In the genomic region with DNA sequence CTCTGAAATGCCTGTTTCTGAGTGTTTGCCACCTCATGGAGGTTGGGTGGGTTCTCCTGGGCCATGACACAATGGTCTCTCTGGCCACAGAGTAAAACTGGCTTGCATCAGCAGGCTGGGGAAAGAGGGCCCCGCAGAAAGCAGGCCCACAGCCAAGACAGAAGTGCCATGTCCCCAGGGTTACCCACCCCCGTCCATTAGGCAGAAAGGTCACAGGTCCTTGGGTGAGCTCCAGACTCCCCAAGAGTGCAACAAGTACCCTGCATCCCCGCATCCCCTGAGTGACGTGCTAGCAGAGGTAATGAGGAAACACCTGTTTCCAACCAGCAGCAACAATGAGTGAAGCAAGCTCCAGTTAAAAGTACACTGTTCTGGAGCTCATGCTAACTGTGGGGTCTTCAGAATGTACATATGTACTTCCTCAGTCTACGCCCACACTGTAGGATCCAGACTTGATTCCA, we compare ENCODE assay signal across 15 cellular contexts. TPM values are rescaled to one million over a fixed set of nuclear protein-coding genes. Genes with fewer than 3 reads are reported as not detected.
DNase-seq lines count a peak whose midpoint lies in the region; ATAC-seq and TF ChIP-seq lines count a peak whose summit lies in the region.
"Had no signal": no experiment of that assay in that cellular context is flagged by ENCODE, and none has a peak within 500 bp of the region (broad histone marks: within the 10 kb centered on the region; RNA-seq: fewer than 3 reads in every experiment).

No MANE protein-coding gene starts in this region.

- H3K27ac Mint-ChIP-seq in stimulated activated naive CD8-positive, alpha-beta T cell treated with anti-CD3 and anti-CD28 coated beads, Interleukin-15, amount 100 ng/mL, for 72 hours = peak overlapping the region; percentile 6 to 25
- peak overlapping the region; percentile 90 for H3K27ac Mint-ChIP-seq in chondrocyte (ENCODE audit: unreplicated experiment)
- peak overlapping the region; percentile 34 for H3K27ac Mint-ChIP-seq in mesothelial cell of epicardium
- H3K27ac Mint-ChIP-seq: activated B cell treated with CpG ODN at 0.5 μM for 24 hours; activated naive CD8-positive, alpha-beta T cell had no signal

- in situ Hi-C loops in GM13977 (cut with MboI; ENCODE audit: low pct_unique_long_range_greater_than_20kb, low sequenced_read_pairs, unreplicated experiment) = no loop called here

- H3K36me3 Mint-ChIP-seq in chondrocyte (ENCODE audit: low read depth) (peaks cover 11% of the 10 kb centered on the region), mesothelial cell of epicardium (peaks cover 4% of the 10 kb centered on the region)

- H3K27me3 Mint-ChIP-seq in stimulated activated naive CD8-positive, alpha-beta T cell treated with anti-CD3 and anti-CD28 coated beads, Interleukin-15, amount 100 ng/mL, for 72 hours = no peaks in the 10 kb centered on the region
- H3K27me3 Mint-ChIP-seq in chondrocyte (ENCODE audit: low read depth) (no peaks in the 10 kb centered on the region), mesothelial cell of epicardium (ENCODE audit: low read depth) (no peaks in the 10 kb centered on the region)
- H3K27me3 Mint-ChIP-seq: activated B cell treated with CpG ODN at 0.5 μM for 24 hours; activated naive CD8-positive, alpha-beta T cell had no signal

- TF ChIP-seq CTCF in chondrocyte (IDR thresholded peaks at IDR 0.05) (no peak), mesothelial cell of epicardium (IDR thresholded peaks at IDR 0.05; ENCODE audit: unreplicated experiment) (no peak), GM13977 (IDR thresholded peaks at IDR 0.05; ENCODE audit: extremely low read depth, insufficient read depth, missing control alignments) (no peak)

- no peak overlapping the region for H3K4me3 Mint-ChIP-seq in stimulated activated naive CD8-positive, alpha-beta T cell treated with anti-CD3 and anti-CD28 coated beads, Interleukin-15, amount 100 ng/mL, for 72 hours
- H3K4me3 Mint-ChIP-seq in chondrocyte (ENCODE audit: unreplicated experiment) = no peak overlapping the region
- no peak overlapping the region for H3K4me3 Mint-ChIP-seq in mesothelial cell of epicardium
- H3K4me3 Mint-ChIP-seq: activated B cell treated with CpG ODN at 0.5 μM for 24 hours; activated naive CD8-positive, alpha-beta T cell had no signal

- H3K4me1 Mint-ChIP-seq in stimulated activated naive CD8-positive, alpha-beta T cell treated with anti-CD3 and anti-CD28 coated beads, Interleukin-15, amount 100 ng/mL, for 72 hours = peaks cover 19% of the 10 kb centered on the region
- H3K4me1 Mint-ChIP-seq in chondrocyte (ENCODE audit: low read depth) (peaks cover 88% of the 10 kb centered on the region), mesothelial cell of epicardium (peaks cover 34% of the 10 kb centered on the region)

- no peak for ATAC-seq in stimulated activated naive CD8-positive, alpha-beta T cell treated with anti-CD3 and anti-CD28 coated beads, Interleukin-15, amount 100 ng/mL, for 72 hours
- ATAC-seq in stimulated activated naive CD8-positive, alpha-beta T cell treated with anti-CD3 and anti-CD28 coated beads, Interleukin-15, Interleukin-2, amounts not matched to agents 100 U/mL and 50 U/mL, for 24 hours = no peak
- no peak for ATAC-seq in HG02571 (IDR thresholded peaks at IDR 0.05; ENCODE audit: unreplicated experiment)
- no peak for ATAC-seq in GM18520 (IDR thresholded peaks at IDR 0.05; ENCODE audit: unreplicated experiment)

- DNase-seq in stimulated activated naive CD8-positive, alpha-beta T cell treated with anti-CD3 and anti-CD28 coated beads, Interleukin-15, amount 100 ng/mL, for 72 hours = no peak
- DNase-seq in stimulated activated naive CD8-positive, alpha-beta T cell treated with anti-CD3 and anti-CD28 coated beads, Interleukin-15, Interleukin-2, amounts not matched to agents 100 U/mL and 50 U/mL, for 24 hours = no peak
- DNase-seq in chondrocyte (ENCODE audit: low spot score) (peak; percentile 39), mesothelial cell of epicardium (ENCODE audit: low spot score in 2 of 2, unreplicated experiment in 2 of 2) (peak in 1 of 2 experiments; percentile 0), NCI-H510A treated with DMSO at 0.1 percent for 48 hours (lab: John Stamatoyannopoulos, UW) (no peak), GM13977 (ENCODE audit: low spot score) (no peak)
- DNase-seq: activated B cell treated with CpG ODN at 0.5 μM for 24 hours; caudate nucleus; kidney; NCI-H1436; NCI-H446; stimulated activated CD4-positive, alpha-beta T cell treated with anti-CD3 and anti-CD28 coated beads, Interleukin-1b, Interleukin-23, amount 100 ng/mL, for 48 hours had no signal

- H3K9me3 Mint-ChIP-seq in stimulated activated naive CD8-positive, alpha-beta T cell treated with anti-CD3 and anti-CD28 coated beads, Interleukin-15, amount 100 ng/mL, for 72 hours = no peaks in the 10 kb centered on the region
- H3K9me3 Mint-ChIP-seq in chondrocyte (ENCODE audit: low read depth) = no peaks in the 10 kb centered on the region
- H3K9me3 Mint-ChIP-seq in mesothelial cell of epicardium = no peaks in the 10 kb centered on the region
- H3K9me3 Mint-ChIP-seq: activated B cell treated with CpG ODN at 0.5 μM for 24 hours had no signal

RNA-seq across cellular contexts. Expression of a gene that starts 31.7 kb away (rescaled TPM):
- 459 to 621 TPM (median 460 TPM) in 3 replicates for total RNA-seq in chondrocyte
- 211 to 212 TPM (median 211 TPM) in 3 replicates for total RNA-seq in mesothelial cell of epicardium

RNA-seq across cellular contexts. Expression of a gene that starts 49.4 kb away (rescaled TPM):
- total RNA-seq in chondrocyte = not detected in 3 replicates
- total RNA-seq in mesothelial cell of epicardium = not detected in 3 replicates
- total RNA-seq: activated B cell treated with CpG ODN at 0.5 μM for 24 hours, kidney had no signal

Comparison
In these comparisons a context has a peak if more than half of its experiments do, and no peak if none do; other contexts are left out.
1. H3K27ac Mint-ChIP-seq: peak in every context shown above with its lines; median percentile 90 in chondrocyte; 34 in mesothelial cell of epicardium; 16 in stimulated activated naive CD8-positive, alpha-beta T cell treated with anti-CD3 and anti-CD28 coated beads, Interleukin-15, amount 100 ng/mL, for 72 hours.